ENCODE assay signal across 8 cellular contexts in genomic region chrX:40096395-40097091, GRCh38.
A peak's percentile ranks its signal among the peaks of the same experiment; 100 is the strongest.
DNase-seq lines count a peak whose midpoint lies in the region; TF ChIP-seq lines count a peak whose summit lies in the region.

No MANE protein-coding gene starts in this region.

- H3K36me3 Mint-ChIP-seq in T-helper 2 cell treated with Interferon-gamma antibody and Interleukin-4, amounts not matched to agents 5 μg/mL and 100 μg/mL, for 36 hours (ENCODE audit: low read depth): peaks cover 18% of the 10 kb centered on the region

- no peaks in the 10 kb centered on the region for H3K36me3 ChIP-seq in brain microvascular endothelial cell (replicated peaks)

- TF ChIP-seq CTCF in brain microvascular endothelial cell (IDR thresholded peaks at IDR 0.05; ENCODE audit: low read depth, low read length, missing control alignments): no peak

- H3K27me3 Mint-ChIP-seq in T-helper 2 cell treated with Interferon-gamma antibody and Interleukin-4, amounts not matched to agents 5 μg/mL and 100 μg/mL, for 36 hours (ENCODE audit: low read depth): no peaks in the 10 kb centered on the region

- DNase-seq in SIG-M5 treated with dmso at 0.1 percent for 504 hours (lab: John Stamatoyannopoulos, UW; ENCODE audit: unreplicated experiment): peak; percentile 19
- DNase-seq in SIG-M5 (lab: John Stamatoyannopoulos, UW): no peak
- DNase-seq in T-helper 2 cell treated with Interferon-gamma antibody and Interleukin-4, amounts not matched to agents 5 μg/mL and 100 μg/mL, for 36 hours (ENCODE audit: low spot score): peak; percentile 65
- DNase-seq in brain microvascular endothelial cell: no peak
- peak; percentile 54 for DNase-seq in stimulated activated CD4-positive, alpha-beta T cell treated with anti-CD3 and anti-CD28 coated beads, Interleukin-2, amount 100 ng/mL, for 4 hours (ENCODE audit: low read depth)
- DNase-seq in NCI-H1048 (lab: John Stamatoyannopoulos, UW): no peak
- DNase-seq in AG08395 (ENCODE audit: low spot score): no peak

- H3K4me3 Mint-ChIP-seq in T-helper 2 cell treated with Interferon-gamma antibody and Interleukin-4, amounts not matched to agents 5 μg/mL and 100 μg/mL, for 36 hours: peak overlapping the region; percentile 95

- H3K27ac ChIP-seq in brain microvascular endothelial cell (peak overlapping the region; percentile 41), layer of hippocampus (ENCODE audit: low read depth, low read length) (peak overlapping the region; percentile 57)

- no peaks in the 10 kb centered on the region for H3K9me3 Mint-ChIP-seq in T-helper 2 cell treated with Interferon-gamma antibody and Interleukin-4, amounts not matched to agents 5 μg/mL and 100 μg/mL, for 36 hours

- in situ Hi-C loops in brain microvascular endothelial cell (cut with HindIII; ENCODE audit: low pct_ligation_motif_present, low sequenced_read_pairs): no loop called here

- H3K4me1 Mint-ChIP-seq in T-helper 2 cell treated with Interferon-gamma antibody and Interleukin-4, amounts not matched to agents 5 μg/mL and 100 μg/mL, for 36 hours (ENCODE audit: low read depth): peaks cover 28% of the 10 kb centered on the region

- H3K27me3 ChIP-seq in brain microvascular endothelial cell (replicated peaks) (no peaks in the 10 kb centered on the region), layer of hippocampus (ENCODE audit: control insufficient read depth, insufficient read depth, low read length) (no peaks in the 10 kb centered on the region)

- peak overlapping the region; percentile 59 for H3K4me3 ChIP-seq in brain microvascular endothelial cell (ENCODE audit: low read depth, low read length)

- H3K27ac Mint-ChIP-seq in T-helper 2 cell treated with Interferon-gamma antibody and Interleukin-4, amounts not matched to agents 5 μg/mL and 100 μg/mL, for 36 hours: peak overlapping the region; percentile 80

Comparison
In these comparisons a context has a peak if more than half of its experiments do, and no peak if none do; other contexts are left out.
1. DNase-seq: peak in SIG-M5 treated with dmso at 0.1 percent for 504 hours (single experiment), T-helper 2 cell treated with Interferon-gamma antibody and Interleukin-4, amounts not matched to agents 5 μg/mL and 100 μg/mL, for 36 hours (single experiment) and stimulated activated CD4-positive, alpha-beta T cell treated with anti-CD3 and anti-CD28 coated beads, Interleukin-2, amount 100 ng/mL, for 4 hours (single experiment); none in SIG-M5 (single experiment), brain microvascular endothelial cell (single experiment), NCI-H1048 (single experiment) and AG08395 (single experiment).